In genomic region chr6:11343963-11344714, GRCh38 we compare ENCODE assay signal across 13 cellular contexts.
DNase-seq lines count a peak whose midpoint lies in the region; ATAC-seq, FAIRE-seq and TF ChIP-seq lines count a peak whose summit lies in the region.
"Had no signal": no experiment of that assay in that cellular context is flagged by ENCODE, and none has a peak within 500 bp of the region (broad histone marks: within the 10 kb centered on the region; RNA-seq: fewer than 3 reads in every experiment).

No MANE protein-coding gene starts in this region.

- CTCF ChIA-PET in CD8-positive, alpha-beta memory T cell (lab: Charles Lee), result no interaction called here

- H3K27ac ChIP-seq in CD8-positive, alpha-beta memory T cell (ENCODE audit: low read depth, low read length), result no peak overlapping the region
- H3K27ac ChIP-seq in endodermal cell (ENCODE audit: low read depth, low read length), result no peak overlapping the region
- H3K27ac ChIP-seq: brain microvascular endothelial cell had no signal

- H3K9me3 ChIP-seq in CD8-positive, alpha-beta memory T cell (ENCODE audit: low read length), result no peaks in the 10 kb centered on the region
- no peaks in the 10 kb centered on the region for H3K9me3 ChIP-seq in endodermal cell (ENCODE audit: control insufficient read depth, low read length)
- H3K9me3 ChIP-seq: spleen had no signal

- no peak for ATAC-seq in natural killer cell treated with Interleukin-12 subunit alpha and Interleukin-12 subunit beta and Interleukin-15 and Interleukin-18, amount 100 ng/mL, for 72 hours
- ATAC-seq in GM21526 (IDR thresholded peaks at IDR 0.05; ENCODE audit: low FRiP score, unreplicated experiment), result no peak

- peak overlapping the region in 1 of 7 donors; percentile 17 for H3K4me3 Mint-ChIP-seq in CD8-positive, alpha-beta memory T cell
- H3K4me3 Mint-ChIP-seq in endodermal cell, result no peak overlapping the region
- peak overlapping the region; percentile 9 for H3K4me3 Mint-ChIP-seq in natural killer cell treated with Interleukin-12 subunit alpha and Interleukin-12 subunit beta and Interleukin-15 and Interleukin-18, amount 100 ng/mL, for 72 hours

- H3K36me3 Mint-ChIP-seq in CD8-positive, alpha-beta memory T cell, result peaks cover 22 to 40% (median 25%) of the 10 kb centered on the region in 3 donors
- no peaks in the 10 kb centered on the region for H3K36me3 Mint-ChIP-seq in endodermal cell (ENCODE audit: low read depth)
- H3K36me3 Mint-ChIP-seq in natural killer cell treated with Interleukin-12 subunit alpha and Interleukin-12 subunit beta and Interleukin-15 and Interleukin-18, amount 100 ng/mL, for 72 hours, result peaks cover 25% of the 10 kb centered on the region

- peaks cover 7% of the 10 kb centered on the region for H3K4me1 ChIP-seq in CD8-positive, alpha-beta memory T cell (ENCODE audit: insufficient read depth, low read length)
- H3K4me1 ChIP-seq in endodermal cell (ENCODE audit: control insufficient read depth, insufficient read depth, low read length), result no peaks in the 10 kb centered on the region

- no peak overlapping the region for H3K4me3 ChIP-seq in CD8-positive, alpha-beta memory T cell (ENCODE audit: low read length)
- H3K4me3 ChIP-seq in endodermal cell (ENCODE audit: low read length), result no peak overlapping the region
- H3K4me3 ChIP-seq: spleen had no signal

- H3K9ac ChIP-seq in endodermal cell (ENCODE audit: extremely low read depth, low read length, poor library complexity, severe bottlenecking), result no peak overlapping the region

- FAIRE-seq in HTR-8/SVneo (lab: Jason Lieb, UNC), result peak; percentile 36

- no peaks in the 10 kb centered on the region for H3K9me3 Mint-ChIP-seq in CD8-positive, alpha-beta memory T cell
- H3K9me3 Mint-ChIP-seq in endodermal cell, result peaks cover 2% of the 10 kb centered on the region
- peaks cover 3% of the 10 kb centered on the region for H3K9me3 Mint-ChIP-seq in natural killer cell treated with Interleukin-12 subunit alpha and Interleukin-12 subunit beta and Interleukin-15 and Interleukin-18, amount 100 ng/mL, for 72 hours

- no peaks in the 10 kb centered on the region for H3K27me3 Mint-ChIP-seq in CD8-positive, alpha-beta memory T cell
- peaks cover 5% of the 10 kb centered on the region for H3K27me3 Mint-ChIP-seq in endodermal cell (ENCODE audit: insufficient read depth)
- no peaks in the 10 kb centered on the region for H3K27me3 Mint-ChIP-seq in natural killer cell treated with Interleukin-12 subunit alpha and Interleukin-12 subunit beta and Interleukin-15 and Interleukin-18, amount 100 ng/mL, for 72 hours

- 92 to 93% methylated on average over 3 to 6 of the region's 6 CpGs for WGBS in endodermal cell (ENCODE audit: insufficient coverage in 1 of 2, insufficient read length in 1 of 2), 2 experiments

- H3K36me3 ChIP-seq in CD8-positive, alpha-beta memory T cell (ENCODE audit: insufficient read depth, low read length), result no peaks in the 10 kb centered on the region
- no peaks in the 10 kb centered on the region for H3K36me3 ChIP-seq in endodermal cell (ENCODE audit: control insufficient read depth, insufficient read depth, low read length)
- H3K36me3 ChIP-seq: brain microvascular endothelial cell had no signal

- peaks cover 69 to 76% (median 74%) of the 10 kb centered on the region in 3 donors for H3K4me1 Mint-ChIP-seq in CD8-positive, alpha-beta memory T cell
- no peaks in the 10 kb centered on the region for H3K4me1 Mint-ChIP-seq in endodermal cell
- H3K4me1 Mint-ChIP-seq in natural killer cell treated with Interleukin-12 subunit alpha and Interleukin-12 subunit beta and Interleukin-15 and Interleukin-18, amount 100 ng/mL, for 72 hours (ENCODE audit: low read depth in 2 of 2), result peaks cover 69 to 81% of the 10 kb centered on the region in 2 donors

- no peaks in the 10 kb centered on the region for H3K27me3 ChIP-seq in CD8-positive, alpha-beta memory T cell (ENCODE audit: insufficient read depth, low read length, poor library complexity, severe bottlenecking)
- H3K27me3 ChIP-seq in endodermal cell (ENCODE audit: control insufficient read depth, insufficient read depth, low read length, poor library complexity, severe bottlenecking), result peaks cover 8% of the 10 kb centered on the region
- H3K27me3 ChIP-seq: brain microvascular endothelial cell, spleen had no signal

- peak overlapping the region in 6 of 8 donors; percentile 20 to 80 (median 52) for H3K27ac Mint-ChIP-seq in CD8-positive, alpha-beta memory T cell
- no peak overlapping the region for H3K27ac Mint-ChIP-seq in endodermal cell
- peak overlapping the region; percentile 72 to 81 for H3K27ac Mint-ChIP-seq in natural killer cell treated with Interleukin-12 subunit alpha and Interleukin-12 subunit beta and Interleukin-15 and Interleukin-18, amount 100 ng/mL, for 72 hours

- TF ChIP-seq CTCF in endodermal cell (conservative IDR thresholded peaks at IDR 0.05), result no peak

- POLR2A ChIA-PET in CD8-positive, alpha-beta memory T cell (lab: Charles Lee), result no interaction called here

- no peak for DNase-seq in CD8-positive, alpha-beta memory T cell
- no peak for DNase-seq in HTR-8/SVneo (ENCODE audit: insufficient read length, low spot score)
- peak; percentile 28 for DNase-seq in endodermal cell
- DNase-seq in natural killer cell treated with Interleukin-12 subunit alpha and Interleukin-12 subunit beta and Interleukin-15 and Interleukin-18, amount 100 ng/mL, for 72 hours (ENCODE audit: low spot score), result no peak
- DNase-seq in 8988T, result no peak
- no peak for DNase-seq in SHP77 (lab: John Stamatoyannopoulos, UW)
- DNase-seq in NCI-H345 treated with DMSO at 0.1 percent for 48 hours (lab: John Stamatoyannopoulos, UW; ENCODE audit: unreplicated experiment), result no peak
- DNase-seq: brain microvascular endothelial cell, COR-L47, erythroblast, OCI-M1, spleen had no signal
